In the genomic region with DNA sequence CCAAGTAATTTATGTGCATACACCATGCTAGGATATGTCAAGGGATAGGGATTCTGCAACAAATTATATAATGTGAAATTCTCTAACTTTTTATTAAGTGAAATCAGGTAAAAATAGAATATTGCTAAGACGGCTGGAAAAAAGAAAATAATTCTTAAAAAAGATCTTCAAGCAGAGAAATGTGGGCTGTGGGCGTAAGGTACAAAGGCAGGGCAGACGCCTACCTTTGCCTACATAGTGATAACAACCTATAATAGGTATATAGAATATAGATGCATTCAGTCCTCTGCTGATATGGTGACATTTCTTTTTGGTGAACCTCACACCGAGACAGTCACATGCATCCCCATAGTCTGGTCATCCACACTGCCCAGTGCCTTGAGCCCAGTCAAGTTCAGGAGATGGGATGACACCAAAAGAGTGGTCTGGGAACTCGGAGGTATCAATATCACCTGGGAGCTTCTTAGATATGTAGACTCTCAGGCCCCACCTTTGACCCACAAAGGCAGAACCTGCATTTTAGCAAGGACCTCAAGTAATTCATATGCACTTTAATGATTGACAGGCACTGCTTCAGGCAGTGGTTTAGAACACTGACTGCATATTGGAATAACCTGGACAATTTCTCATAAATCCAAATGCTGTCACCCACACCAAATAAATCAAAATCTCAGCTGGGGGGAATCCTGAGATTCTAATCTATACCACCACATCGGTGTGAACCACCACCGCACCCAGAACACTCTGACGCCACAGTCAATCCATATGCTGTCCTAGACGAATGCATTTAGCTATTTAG, we compare ENCODE assay signal across 25 cellular contexts. TPM values are rescaled to one million over a fixed set of nuclear protein-coding genes. Genes with fewer than 3 reads are reported as not detected.
"Had no signal": no experiment of that assay in that cellular context is flagged by ENCODE, and none has a peak within 500 bp of the region (broad histone marks: within the 10 kb centered on the region; RNA-seq: fewer than 3 reads in every experiment).

No MANE protein-coding gene starts in this region.

- H3K4me3 Mint-ChIP-seq: dendritic cell treated with granulocyte-macrophage colony-stimulating factor and Interleukin-4, amounts not matched to agents 40 ng/mL and 50 ng/mL, for 4 days; naive thymus-derived CD8-positive, alpha-beta T cell; stimulated activated naive B cell treated with anti-CD40 and anti-IgM and Interleukin-4, amounts not matched to agents 10 μg/mL and 1 μg/mL and 100 μg/mL, for 72 hours; stimulated activated naive CD8-positive, alpha-beta T cell treated with anti-CD3 and anti-CD28 coated beads, Interleukin-15, Interleukin-2, amounts not matched to agents 100 ng/mL and 50 ng/mL, for 24 hours had no signal

- H3K36me3 Mint-ChIP-seq: naive thymus-derived CD8-positive, alpha-beta T cell; stimulated activated naive B cell treated with anti-CD40 and anti-IgM and Interleukin-4, amounts not matched to agents 10 μg/mL and 1 μg/mL and 100 μg/mL, for 72 hours had no signal

- H3K36me3 ChIP-seq: colonic mucosa, lower lobe of right lung, ovary, spleen, suprapubic skin, transverse colon, upper lobe of right lung, uterus had no signal

- H3K27ac Mint-ChIP-seq: dendritic cell treated with granulocyte-macrophage colony-stimulating factor and Interleukin-4, amounts not matched to agents 40 ng/mL and 50 ng/mL, for 4 days; naive thymus-derived CD8-positive, alpha-beta T cell; stimulated activated naive B cell treated with anti-CD40 and anti-IgM and Interleukin-4, amounts not matched to agents 10 μg/mL and 1 μg/mL and 100 μg/mL, for 72 hours; stimulated activated naive CD8-positive, alpha-beta T cell treated with anti-CD3 and anti-CD28 coated beads, Interleukin-15, Interleukin-2, amounts not matched to agents 100 ng/mL and 50 ng/mL, for 24 hours had no signal

- H3K9me3 Mint-ChIP-seq: dendritic cell treated with granulocyte-macrophage colony-stimulating factor and Interleukin-4, amounts not matched to agents 40 ng/mL and 50 ng/mL, for 4 days; naive thymus-derived CD8-positive, alpha-beta T cell; stimulated activated naive B cell treated with anti-CD40 and anti-IgM and Interleukin-4, amounts not matched to agents 10 μg/mL and 1 μg/mL and 100 μg/mL, for 72 hours; stimulated activated naive CD8-positive, alpha-beta T cell treated with anti-CD3 and anti-CD28 coated beads, Interleukin-15, Interleukin-2, amounts not matched to agents 100 ng/mL and 50 ng/mL, for 24 hours had no signal

- DNase-seq: colonic mucosa; effector memory CD4-positive, alpha-beta T cell; erythroblast; esophagus squamous epithelium; foreskin melanocyte; glutamatergic neuron; hypothalamus; left ventricle myocardium superior; lower lobe of right lung; naive thymus-derived CD8-positive, alpha-beta T cell; occipital lobe; ovary; posterior cingulate gyrus; psoas muscle; retina; spleen; stimulated activated naive B cell treated with anti-CD40 and anti-IgM and Interleukin-4, amounts not matched to agents 10 μg/mL and 1 μg/mL and 100 μg/mL, for 72 hours; transverse colon; upper lobe of right lung; uterus had no signal

- H3K27me3 ChIP-seq: colonic mucosa, esophagus squamous epithelium, ovary, spleen, suprapubic skin, transverse colon, upper lobe of right lung, uterus had no signal

- FAIRE-seq: keratinocyte had no signal

- H3K4me3 ChIP-seq: colonic mucosa, esophagus squamous epithelium, lower lobe of right lung, ovary, psoas muscle, skin epidermis, spleen, suprapubic skin, transverse colon, upper lobe of right lung, uterus had no signal

- H3K27ac ChIP-seq: colonic mucosa, esophagus squamous epithelium, lower lobe of right lung, ovary, psoas muscle, skin epidermis, spleen, suprapubic skin, transverse colon, upper lobe of right lung, uterus had no signal

- ATAC-seq: left ventricle myocardium superior; lower lobe of right lung; naive thymus-derived CD8-positive, alpha-beta T cell; psoas muscle; stimulated activated naive B cell treated with anti-CD40 and anti-IgM and Interleukin-4, amounts not matched to agents 10 μg/mL and 1 μg/mL and 100 μg/mL, for 72 hours; upper lobe of right lung had no signal

- H3K9me3 ChIP-seq: colonic mucosa, esophagus squamous epithelium, lower lobe of right lung, ovary, psoas muscle, spleen, suprapubic skin, transverse colon, upper lobe of right lung, uterus had no signal

- H3K27me3 Mint-ChIP-seq: dendritic cell treated with granulocyte-macrophage colony-stimulating factor and Interleukin-4, amounts not matched to agents 40 ng/mL and 50 ng/mL, for 4 days had no signal

- H3K4me1 ChIP-seq: colonic mucosa, lower lobe of right lung, psoas muscle, spleen, suprapubic skin, transverse colon, upper lobe of right lung, uterus had no signal

RNA-seq across cellular contexts. Expression of a gene that starts 59.5 kb away (rescaled TPM):
- polyA plus RNA-seq: keratinocyte had no signal
